In the genomic region with DNA sequence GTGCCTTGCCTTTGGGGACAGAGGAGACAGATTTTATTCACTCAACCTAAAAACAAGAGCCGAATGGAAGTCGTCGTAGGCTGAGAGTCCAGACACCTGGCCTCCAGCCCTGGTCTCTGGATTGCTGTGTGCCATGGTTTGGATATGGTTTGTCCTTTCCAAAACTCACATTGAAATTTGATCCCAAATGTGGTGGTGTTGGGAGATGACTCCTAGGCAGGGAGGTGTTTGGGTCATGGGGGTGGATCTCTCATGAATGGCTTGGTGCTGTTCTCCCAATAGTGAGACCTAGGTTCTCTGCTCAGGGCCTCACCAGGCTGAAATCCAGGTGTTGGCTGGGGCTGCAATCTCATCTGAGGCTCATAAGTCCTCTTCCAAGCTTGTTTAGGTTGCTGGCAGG, we compare ENCODE assay signal across 24 cellular contexts.
"Had no signal": no experiment of that assay in that cellular context is flagged by ENCODE, and none has a peak within 500 bp of the region (broad histone marks: within the 10 kb centered on the region; RNA-seq: fewer than 3 reads in every experiment).

No MANE protein-coding gene starts in this region.

- ATAC-seq: left cardiac atrium; natural killer cell; psoas muscle; sciatic nerve; stimulated activated effector memory CD8-positive, alpha-beta T cell treated with anti-CD3 and anti-CD28 coated beads, Interleukin-12 subunit alpha, Interleukin-12 subunit beta, amount 100 ng/mL, for 72 hours; upper lobe of right lung had no signal

- H3K4me1 Mint-ChIP-seq: stimulated activated effector memory CD8-positive, alpha-beta T cell treated with anti-CD3 and anti-CD28 coated beads, Interleukin-12 subunit alpha, Interleukin-12 subunit beta, amount 100 ng/mL, for 72 hours had no signal

- H3K27ac ChIP-seq: left ventricle myocardium inferior, neural progenitor cell, neutrophil, parathyroid adenoma, psoas muscle, skin epidermis, suprapubic skin, thoracic aorta, tibial artery, upper lobe of right lung had no signal

- H3K27ac Mint-ChIP-seq: mesothelial cell of epicardium; natural killer cell; nephron progenitor cell; neural progenitor cell; stimulated activated effector memory CD8-positive, alpha-beta T cell treated with anti-CD3 and anti-CD28 coated beads, Interleukin-12 subunit alpha, Interleukin-12 subunit beta, amount 100 ng/mL, for 72 hours; stimulated activated naive CD8-positive, alpha-beta T cell treated with anti-CD3 and anti-CD28 coated beads, Interleukin-15, Interleukin-2, amounts not matched to agents 100 ng/mL and 50 ng/mL, for 24 hours had no signal

- H3K9me3 Mint-ChIP-seq: natural killer cell; neural progenitor cell; stimulated activated effector memory CD8-positive, alpha-beta T cell treated with anti-CD3 and anti-CD28 coated beads, Interleukin-12 subunit alpha, Interleukin-12 subunit beta, amount 100 ng/mL, for 72 hours had no signal

- DNase-seq: hippocampal formation; kidney glomerular epithelial cell; left cardiac atrium; left ventricle myocardium inferior; naive B cell; natural killer cell; nephron progenitor cell; occipital lobe; psoas muscle; stimulated activated CD4-positive, alpha-beta T cell treated with anti-CD3 and anti-CD28 coated beads, Interleukin-4, amount 100 ng/mL, for 24 hours; stimulated activated naive CD4-positive, alpha-beta T cell; tibial artery; trophoblast cell; upper lobe of right lung had no signal

- H3K36me3 Mint-ChIP-seq: natural killer cell; neural progenitor cell; stimulated activated effector memory CD8-positive, alpha-beta T cell treated with anti-CD3 and anti-CD28 coated beads, Interleukin-12 subunit alpha, Interleukin-12 subunit beta, amount 100 ng/mL, for 72 hours had no signal

- H3K4me3 Mint-ChIP-seq: mesothelial cell of epicardium; natural killer cell; nephron progenitor cell; neural progenitor cell; stimulated activated effector memory CD8-positive, alpha-beta T cell treated with anti-CD3 and anti-CD28 coated beads, Interleukin-12 subunit alpha, Interleukin-12 subunit beta, amount 100 ng/mL, for 72 hours; stimulated activated naive CD8-positive, alpha-beta T cell treated with anti-CD3 and anti-CD28 coated beads, Interleukin-15, Interleukin-2, amounts not matched to agents 100 ng/mL and 50 ng/mL, for 24 hours had no signal
